11 cellular contexts compared by ENCODE assay signal in genomic region chr1:169853335-169853734, GRCh38.
"Had no signal": no experiment of that assay in that cellular context is flagged by ENCODE, and none has a peak within 500 bp of the region (broad histone marks: within the 10 kb centered on the region; RNA-seq: fewer than 3 reads in every experiment).

No MANE protein-coding gene starts in this region.

- H3K27me3 Mint-ChIP-seq: activated CD8-positive, alpha-beta T cell treated with anti-CD3 and anti-CD28 coated beads for 36 hours had no signal

- H3K9me3 Mint-ChIP-seq: activated CD8-positive, alpha-beta T cell treated with anti-CD3 and anti-CD28 coated beads for 36 hours; activated naive CD4-positive, alpha-beta T cell treated with anti-CD3 and anti-CD28 coated beads for 36 hours; activated T-helper 1 cell treated with anti-CD3 and anti-CD28 coated beads, Interleukin-12 subunit alpha, Interleukin-12 subunit beta, Interleukin-2, Interleukin-4 antibody, amounts not matched to agents 30 ng/mL and 10 ng/mL and 1 ng/mL, durations not matched to agents 14 hours and 24 hours and 36 hours; neural crest cell had no signal

- H3K4me1 Mint-ChIP-seq: neural crest cell had no signal

- H3K27ac Mint-ChIP-seq: activated CD8-positive, alpha-beta T cell treated with anti-CD3 and anti-CD28 coated beads for 36 hours; activated naive CD4-positive, alpha-beta T cell treated with anti-CD3 and anti-CD28 coated beads for 36 hours; activated T-helper 1 cell treated with anti-CD3 and anti-CD28 coated beads, Interleukin-12 subunit alpha, Interleukin-12 subunit beta, Interleukin-2, Interleukin-4 antibody, amounts not matched to agents 30 ng/mL and 10 ng/mL and 1 ng/mL, durations not matched to agents 14 hours and 24 hours and 36 hours had no signal

- DNase-seq: activated CD4-positive, alpha-beta T cell treated with anti-CD3 and anti-CD28 coated beads for 4 hours; activated CD8-positive, alpha-beta memory T cell treated with anti-CD3 and anti-CD28 coated beads, Interleukin-2, amount 50 U/mL, for 4 hours; activated CD8-positive, alpha-beta T cell treated with anti-CD3 and anti-CD28 coated beads for 36 hours; activated naive CD4-positive, alpha-beta T cell treated with anti-CD3 and anti-CD28 coated beads for 36 hours; dermis blood vessel endothelial cell; kidney glomerular epithelial cell; pancreas; transverse colon; WERI-Rb-1 had no signal

- H3K4me3 Mint-ChIP-seq: activated CD8-positive, alpha-beta T cell treated with anti-CD3 and anti-CD28 coated beads for 36 hours; activated naive CD4-positive, alpha-beta T cell treated with anti-CD3 and anti-CD28 coated beads for 36 hours; activated T-helper 1 cell treated with anti-CD3 and anti-CD28 coated beads, Interleukin-12 subunit alpha, Interleukin-12 subunit beta, Interleukin-2, Interleukin-4 antibody, amounts not matched to agents 30 ng/mL and 10 ng/mL and 1 ng/mL, durations not matched to agents 14 hours and 24 hours and 36 hours; neural crest cell had no signal

- H3K9me3 ChIP-seq: pancreas, transverse colon had no signal

- ATAC-seq: activated CD8-positive, alpha-beta T cell treated with anti-CD3 and anti-CD28 coated beads for 36 hours; pancreas had no signal
